10 cellular contexts compared by ENCODE assay signal in the genomic region with DNA sequence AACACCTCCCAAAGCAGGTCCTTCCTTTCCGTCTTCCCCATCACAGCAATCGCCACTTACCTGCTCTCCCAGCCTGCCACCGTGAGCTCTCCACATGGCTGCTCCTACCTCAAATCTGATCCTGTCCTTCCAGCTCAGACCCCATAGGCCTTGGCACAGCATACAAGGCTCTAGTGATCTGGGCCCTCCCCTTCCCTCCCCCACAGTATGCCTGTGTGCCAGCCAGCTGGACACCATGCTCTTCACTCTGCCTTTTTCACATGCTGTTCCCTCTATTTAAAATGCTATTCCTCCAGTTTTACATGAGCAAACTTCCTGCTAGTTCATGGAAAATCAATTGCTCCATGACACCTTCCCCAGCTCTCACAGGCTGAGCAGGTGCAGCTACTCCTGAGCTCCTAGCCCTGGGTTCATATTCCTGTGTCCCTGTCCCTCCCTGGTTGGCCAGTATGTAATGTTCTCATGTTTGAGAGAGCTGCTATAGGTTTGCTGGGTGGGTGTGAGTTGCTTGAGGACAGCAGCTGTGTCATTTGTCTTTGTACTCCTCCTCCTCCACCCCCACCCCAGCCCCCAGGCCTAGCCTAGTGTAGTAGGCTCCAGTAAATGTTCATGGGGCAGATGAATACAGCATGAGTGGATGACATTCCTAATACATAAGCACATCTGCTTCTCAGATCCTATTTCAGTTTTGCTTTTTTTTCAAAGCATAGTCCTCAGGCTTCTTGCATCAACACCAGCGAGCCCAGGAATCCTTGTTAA. TPM values are rescaled to one million over a fixed set of nuclear protein-coding genes. Genes with fewer than 3 reads are reported as not detected.
DNase-seq lines count a peak whose midpoint lies in the region; ATAC-seq, FAIRE-seq and TF ChIP-seq lines count a peak whose summit lies in the region.
"Had no signal": no experiment of that assay in that cellular context is flagged by ENCODE, and none has a peak within 500 bp of the region (broad histone marks: within the 10 kb centered on the region; RNA-seq: fewer than 3 reads in every experiment).

No MANE protein-coding gene starts in this region.

- H3K27ac Mint-ChIP-seq in glutamatergic neuron (ENCODE audit: unreplicated experiment), result no peak overlapping the region
- no peak overlapping the region for H3K27ac Mint-ChIP-seq in naive thymus-derived CD8-positive, alpha-beta T cell
- H3K27ac Mint-ChIP-seq: CD8-positive, alpha-beta T cell had no signal

- POLR2A ChIA-PET in naive thymus-derived CD8-positive, alpha-beta T cell (lab: Charles Lee), result no interaction called here

- no peak for FAIRE-seq in RCC 7860 (lab: Jason Lieb, UNC)

- peaks cover 4% of the 10 kb centered on the region for H3K27me3 Mint-ChIP-seq in glutamatergic neuron (ENCODE audit: unreplicated experiment)
- H3K27me3 Mint-ChIP-seq in naive thymus-derived CD8-positive, alpha-beta T cell, result peaks cover 3 to 29% (median 17%) of the 10 kb centered on the region in 5 donors

- H3K9me3 Mint-ChIP-seq in glutamatergic neuron (ENCODE audit: unreplicated experiment), result peaks cover 7% of the 10 kb centered on the region
- H3K9me3 Mint-ChIP-seq in naive thymus-derived CD8-positive, alpha-beta T cell, result no peaks in the 10 kb centered on the region
- H3K9me3 Mint-ChIP-seq: CD8-positive, alpha-beta T cell had no signal

- no peaks in the 10 kb centered on the region for H3K36me3 Mint-ChIP-seq in glutamatergic neuron (ENCODE audit: unreplicated experiment)
- H3K36me3 Mint-ChIP-seq in naive thymus-derived CD8-positive, alpha-beta T cell, result no peaks in the 10 kb centered on the region
- H3K36me3 Mint-ChIP-seq: CD8-positive, alpha-beta T cell had no signal

- TF ChIP-seq CTCF in HFF-Myc (IDR thresholded peaks at IDR 0.05; ENCODE audit: low read depth, low read length, missing control alignments), result no peak
- no peak for TF ChIP-seq CTCF in glutamatergic neuron (IDR thresholded peaks at IDR 0.05; ENCODE audit: partially characterized antibody, unreplicated experiment)

- no peak overlapping the region for H3K4me3 ChIP-seq in HFF-Myc (replicated peaks; ENCODE audit: low read depth, low read length)

- DNase-seq in A172 (ENCODE audit: low spot score), result peak; percentile 70
- peak; percentile 81 for DNase-seq in HFF-Myc (ENCODE audit: extremely low read depth, low read depth)
- DNase-seq in RCC 7860 (ENCODE audit: low spot score), result peak; percentile 69
- DNase-seq in glutamatergic neuron, result no peak
- no peak for DNase-seq in naive thymus-derived CD8-positive, alpha-beta T cell
- DNase-seq: CD8-positive, alpha-beta T cell; RPMI8226 had no signal

- ATAC-seq in naive thymus-derived CD8-positive, alpha-beta T cell, result no peak
- ATAC-seq in HG03159 (IDR thresholded peaks at IDR 0.05; ENCODE audit: unreplicated experiment) (no peak), HG03521 (IDR thresholded peaks at IDR 0.05; ENCODE audit: unreplicated experiment) (no peak), HG02981 (IDR thresholded peaks at IDR 0.05; ENCODE audit: unreplicated experiment) (no peak)
- ATAC-seq: CD8-positive, alpha-beta T cell had no signal

- H3K4me3 Mint-ChIP-seq in glutamatergic neuron (ENCODE audit: unreplicated experiment), result peak overlapping the region; percentile 26
- H3K4me3 Mint-ChIP-seq in naive thymus-derived CD8-positive, alpha-beta T cell, result no peak overlapping the region
- H3K4me3 Mint-ChIP-seq: CD8-positive, alpha-beta T cell had no signal

- peaks cover 9% of the 10 kb centered on the region for H3K4me1 Mint-ChIP-seq in glutamatergic neuron (ENCODE audit: low read depth, unreplicated experiment)
- no peaks in the 10 kb centered on the region for H3K4me1 Mint-ChIP-seq in naive thymus-derived CD8-positive, alpha-beta T cell

RNA-seq across cellular contexts. Expression of a gene that starts 6.3 kb away (rescaled TPM):
- 0.45 and 2.9 TPM in 2 replicates for total RNA-seq in A172 (2014; rRNA removed; shearing (Covaris generic))
- total RNA-seq in glutamatergic neuron (ENCODE audit: unreplicated experiment), result not detected
- not detected for total RNA-seq in naive thymus-derived CD8-positive, alpha-beta T cell
- polyA plus RNA-seq in naive thymus-derived CD8-positive, alpha-beta T cell, result not detected
- total RNA-seq: CD8-positive, alpha-beta T cell had no signal

RNA-seq across cellular contexts. Expression of a gene that starts 15.3 kb away (rescaled TPM):
- total RNA-seq in A172 (2014; rRNA removed; shearing (Covaris generic)), result 0.67 TPM in 1 of 2 replicates, not detected in the other
- total RNA-seq in glutamatergic neuron (ENCODE audit: unreplicated experiment), result 0.25 TPM
- not detected for total RNA-seq in naive thymus-derived CD8-positive, alpha-beta T cell
- polyA plus RNA-seq in naive thymus-derived CD8-positive, alpha-beta T cell, result not detected
- total RNA-seq: CD8-positive, alpha-beta T cell had no signal

RNA-seq across cellular contexts. Expression of a gene that starts 37.7 kb away (rescaled TPM):
- not detected in 2 replicates for total RNA-seq in A172 (2014; rRNA removed; shearing (Covaris generic))
- total RNA-seq in glutamatergic neuron (ENCODE audit: unreplicated experiment), result 4.1 TPM
- total RNA-seq in naive thymus-derived CD8-positive, alpha-beta T cell, result not detected
- polyA plus RNA-seq in naive thymus-derived CD8-positive, alpha-beta T cell, result not detected
- total RNA-seq: CD8-positive, alpha-beta T cell had no signal

Comparison
In these comparisons a context has a peak if more than half of its experiments do, and no peak if none do; other contexts are left out.
1. DNase-seq: peak in A172 (single experiment), HFF-Myc (single experiment) and RCC 7860 (single experiment); none in glutamatergic neuron (single experiment) and naive thymus-derived CD8-positive, alpha-beta T cell (0 of 10).